ENCODE assay signal across 1 cellular context in genomic region chr5:154038241-154038603, GRCh38.
A peak's percentile ranks its signal among the peaks of the same experiment; 100 is the strongest.
TF ChIP-seq lines count a peak whose summit lies in the region.

No MANE protein-coding gene starts in this region.

TF ChIP-seq in K562, 482 proteins besides CTCF, POLR2A, EP300 and RAD21 (continued from another document):
- TF ChIP-seq ZNF644 (tag; IDR thresholded peaks at IDR 0.05; ENCODE audit: low read depth): 0 out of 2 replicates have a peak, but pooled peaks have one; percentile 17
- peak in 1 of 2 experiments; percentile 14; a peak in 1 of 4 replicates for TF ChIP-seq ETV6 (IDR thresholded peaks at IDR 0.05; ENCODE audit: borderline replicate concordance in 1 of 2, low read depth in 2 of 2, low read length in 1 of 2)
- no peak for TF ChIP-seq ETV6 (CRISPR knock-in tag; IDR thresholded peaks at IDR 0.05; ENCODE audit: borderline replicate concordance)
- 0 out of 2 replicates have a peak, but pooled peaks have one; percentile 17 for TF ChIP-seq DPF2 (IDR thresholded peaks at IDR 0.05)
- TF ChIP-seq SMARCE1 (IDR thresholded peaks at IDR 0.05): peak; percentile 48; the same call in 1 of the 2 replicates
- TF ChIP-seq, protein P1, sequence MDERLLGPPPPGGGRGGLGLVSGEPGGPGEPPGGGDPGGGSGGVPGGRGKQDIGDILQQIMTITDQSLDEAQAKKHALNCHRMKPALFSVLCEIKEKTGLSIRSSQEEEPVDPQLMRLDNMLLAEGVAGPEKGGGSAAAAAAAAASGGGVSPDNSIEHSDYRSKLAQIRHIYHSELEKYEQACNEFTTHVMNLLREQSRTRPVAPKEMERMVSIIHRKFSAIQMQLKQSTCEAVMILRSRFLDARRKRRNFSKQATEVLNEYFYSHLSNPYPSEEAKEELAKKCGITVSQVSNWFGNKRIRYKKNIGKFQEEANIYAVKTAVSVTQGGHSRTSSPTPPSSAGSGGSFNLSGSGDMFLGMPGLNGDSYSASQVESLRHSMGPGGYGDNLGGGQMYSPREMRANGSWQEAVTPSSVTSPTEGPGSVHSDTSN (CRISPR knock-in tag; IDR thresholded peaks at IDR 0.05; ENCODE audit: low read depth): no peak
- TF ChIP-seq, protein P1 (tag; conservative IDR thresholded peaks at IDR 0.05; ENCODE audit: low read depth): peak; percentile 18; the same call in 1 of the 2 replicates
- peak; percentile 44; the same call in 1 of the 2 replicates for TF ChIP-seq CREM (IDR thresholded peaks at IDR 0.05; ENCODE audit: low read depth)
- no peak for TF ChIP-seq RBM25 (IDR thresholded peaks at IDR 0.05; ENCODE audit: low read depth, low read length, severe bottlenecking)
- no peak for TF ChIP-seq E2F6 (IDR thresholded peaks at IDR 0.05; ENCODE audit: borderline replicate concordance in 1 of 2, extremely low read depth in 1 of 2, insufficient read depth in 1 of 2, insufficient read length in 1 of 2, low read depth in 1 of 2, low read length in 1 of 2, poor library complexity in 1 of 2, severe bottlenecking in 1 of 2)
- no peak for TF ChIP-seq HNRNPUL1 (IDR thresholded peaks at IDR 0.05; ENCODE audit: low read length)
- TF ChIP-seq RAD51 (IDR thresholded peaks at IDR 0.05; ENCODE audit: borderline replicate concordance, low read depth): 0 out of 2 replicates have a peak, but pooled peaks have one; percentile 5
- peak; percentile 61; the same call in 1 of the 2 replicates for TF ChIP-seq SPI1 (IDR thresholded peaks at IDR 0.05; ENCODE audit: borderline replicate concordance, low read depth, low read length)
- no peak for TF ChIP-seq FIP1L1 (IDR thresholded peaks at IDR 0.05; ENCODE audit: low read depth, low read length, poor library complexity, severe bottlenecking)
- TF ChIP-seq ZNF174 (CRISPR knock-in tag; IDR thresholded peaks at IDR 0.05): 0 out of 2 replicates have a peak, but pooled peaks have one; percentile 42
